8 cellular contexts compared by ENCODE assay signal in genomic region chr13:20127563-20128458, GRCh38. TPM values are rescaled to one million over a fixed set of nuclear protein-coding genes. Genes with fewer than 3 reads are reported as not detected.
DNase-seq lines count a peak whose midpoint lies in the region; ATAC-seq and TF ChIP-seq lines count a peak whose summit lies in the region.

No MANE protein-coding gene starts in this region.

- H3K18ac ChIP-seq in H9 (ENCODE audit: insufficient read length, low read depth, low read length), result no peak overlapping the region

- H3K23ac ChIP-seq in H9 (ENCODE audit: insufficient read length, low read depth, low read length), result no peak overlapping the region

- no peak overlapping the region for H2BK12ac ChIP-seq in H9 (ENCODE audit: insufficient read length, low read depth, low read length)

- no peak overlapping the region for H4K8ac ChIP-seq in H9 (replicated peaks; ENCODE audit: insufficient read length, low read depth, low read length)

- H3K4me1 Mint-ChIP-seq in H9, result peaks cover 0 to 2% of the 10 kb centered on the region in 2 experiments; a peak in 1 of 4 replicates
- H3K4me1 Mint-ChIP-seq in activated T-cell treated with anti-CD3 and anti-CD28 coated beads, Interleukin-2, amount 50 U/mL, for 24 hours (ENCODE audit: low read depth), result peaks cover 7% of the 10 kb centered on the region

- DNase-seq in GDM1 (lab: John Stamatoyannopoulos, UW) (peak; percentile 59), H9 (peak; percentile 67), NCI-H524 (lab: John Stamatoyannopoulos, UW) (peak; percentile 21 to 61), fibroblast of mammary gland (ENCODE audit: low read depth) (peak; percentile 40)
- peak; percentile 62 for DNase-seq in activated T-cell treated with anti-CD3 and anti-CD28 coated beads, Interleukin-2, amount 50 U/mL, for 24 hours

- no peak overlapping the region for H3K4ac ChIP-seq in H9 (ENCODE audit: low read depth, low read length)

- no peaks in the 10 kb centered on the region for H3K9me3 Mint-ChIP-seq in H9
- no peaks in the 10 kb centered on the region for H3K9me3 Mint-ChIP-seq in activated T-cell treated with anti-CD3 and anti-CD28 coated beads, Interleukin-2, amount 50 U/mL, for 24 hours

- peak overlapping the region; percentile 69; the same call in 1 of the 2 replicates for H3K14ac ChIP-seq in H9 (ENCODE audit: insufficient read depth, low read length)

- peak overlapping the region; percentile 61 to 76 for H3K4me3 Mint-ChIP-seq in H9
- peak overlapping the region; percentile 65 for H3K4me3 Mint-ChIP-seq in activated T-cell treated with anti-CD3 and anti-CD28 coated beads, Interleukin-2, amount 50 U/mL, for 24 hours

- H3K36me3 Mint-ChIP-seq in H9 (ENCODE audit: insufficient read depth in 1 of 3, low read depth in 3 of 3), result no peaks in the 10 kb centered on the region
- H3K36me3 Mint-ChIP-seq in activated T-cell treated with anti-CD3 and anti-CD28 coated beads, Interleukin-2, amount 50 U/mL, for 24 hours (ENCODE audit: low read depth), result no peaks in the 10 kb centered on the region

- WGBS in H9 (ENCODE audit: extremely low coverage, insufficient read length, low lambda C conversion rate), result no CpG with 5 or more reads among the region's 82 CpGs
- under 1% methylated on average over 82 of the region's 82 CpGs for WGBS in thymus

- no peaks in the 10 kb centered on the region for H4K20me1 ChIP-seq in H9 (ENCODE audit: control insufficient read depth, insufficient read depth, insufficient read length)

- H4K91ac ChIP-seq in H9 (ENCODE audit: insufficient read length, low read depth, low read length), result no peak overlapping the region

- no peak overlapping the region for H2BK20ac ChIP-seq in H9 (ENCODE audit: low read depth, low read length, poor library complexity, severe bottlenecking)

- no peak overlapping the region for H2AK5ac ChIP-seq in H9 (ENCODE audit: insufficient read length, low read length)

- peak; percentile 56; the same call in 2 of the 3 replicates for TF ChIP-seq CTCF in H9 (conservative IDR thresholded peaks at IDR 0.05)
- peak; percentile 26 for TF ChIP-seq CTCF in fibroblast of mammary gland (conservative IDR thresholded peaks at IDR 0.05; ENCODE audit: control insufficient read depth, insufficient read depth, low read depth, low read length)

- no peak overlapping the region for H4K5ac ChIP-seq in H9 (ENCODE audit: insufficient read length, low read depth, low read length)

- no peak overlapping the region for H3K27ac Mint-ChIP-seq in H9
- H3K27ac Mint-ChIP-seq in activated T-cell treated with anti-CD3 and anti-CD28 coated beads, Interleukin-2, amount 50 U/mL, for 24 hours, result no peak overlapping the region

- H3K9ac ChIP-seq in H9 (ENCODE audit: extremely low read depth, insufficient read length, low read length), result no peak overlapping the region
- H3K9ac ChIP-seq in mucosa of stomach (ENCODE audit: low read length), result peak overlapping the region; percentile 90

- H3K9me3 ChIP-seq in H9 (ENCODE audit: control insufficient read depth, low read depth, low read length) (no peaks in the 10 kb centered on the region), mucosa of stomach (ENCODE audit: control insufficient read depth, low read length) (no peaks in the 10 kb centered on the region), thymus (ENCODE audit: control insufficient read depth) (peaks cover 3% of the 10 kb centered on the region)

- no peaks in the 10 kb centered on the region for H3K79me2 ChIP-seq in H9 (ENCODE audit: insufficient read depth, low read length)

- peak overlapping the region; percentile 63 for H3K4me2 ChIP-seq in H9 (ENCODE audit: insufficient read depth, insufficient read length, low read length)

- no peaks in the 10 kb centered on the region for H3K4me1 ChIP-seq in H9 (ENCODE audit: insufficient read depth, low read length)
- peaks cover 4% of the 10 kb centered on the region for H3K4me1 ChIP-seq in mucosa of stomach (ENCODE audit: control insufficient read depth, insufficient read depth, low read length)
- H3K4me1 ChIP-seq in thymus (ENCODE audit: control insufficient read depth, insufficient read depth, low read length), result peaks cover 4% of the 10 kb centered on the region

- H3K56ac ChIP-seq in H9 (ENCODE audit: insufficient read length, low read depth, low read length), result no peak overlapping the region

- no peak overlapping the region for H2BK120ac ChIP-seq in H9 (ENCODE audit: low read depth, low read length, poor library complexity, severe bottlenecking)

- no peak overlapping the region for H2AFZ ChIP-seq in H9 (ENCODE audit: low read length)

- peaks cover 11% of the 10 kb centered on the region for H3K23me2 ChIP-seq in H9 (ENCODE audit: insufficient read length, low read depth, low read length, poor library complexity, severe bottlenecking)

- peak overlapping the region; percentile 49 for H3K4me3 ChIP-seq in fibroblast of mammary gland (ENCODE audit: control insufficient read depth, low read depth, low read length)
- H3K4me3 ChIP-seq in mucosa of stomach (ENCODE audit: low read length), result peak overlapping the region; percentile 43
- peak overlapping the region; percentile 43 for H3K4me3 ChIP-seq in thymus (ENCODE audit: low read length)

- H3K36me3 ChIP-seq in mucosa of stomach (ENCODE audit: control insufficient read depth, insufficient read depth, low read length), result no peaks in the 10 kb centered on the region
- no peaks in the 10 kb centered on the region for H3K36me3 ChIP-seq in thymus (ENCODE audit: control insufficient read depth, insufficient read depth)

- no peak overlapping the region for H3T11ph ChIP-seq in H9 (ENCODE audit: low read length)

- H2BK5ac ChIP-seq in H9 (ENCODE audit: insufficient read length, low read length), result no peak overlapping the region

- peaks cover 6% of the 10 kb centered on the region; the same call in 1 of the 2 replicates for H3K27me3 ChIP-seq in H9 (ENCODE audit: insufficient read depth, low read length)
- peaks cover 13% of the 10 kb centered on the region for H3K27me3 ChIP-seq in mucosa of stomach (ENCODE audit: control insufficient read depth, insufficient read depth, low read length)
- peaks cover 30% of the 10 kb centered on the region for H3K27me3 ChIP-seq in thymus (ENCODE audit: control insufficient read depth, insufficient read depth)

- H3K27ac ChIP-seq in H9 (ENCODE audit: insufficient read length, low read depth, low read length), result no peak overlapping the region
- no peak overlapping the region for H3K27ac ChIP-seq in thymus (ENCODE audit: low read depth)

- no peak for ATAC-seq in GM18870 (IDR thresholded peaks at IDR 0.05; ENCODE audit: unreplicated experiment)

- H3K79me1 ChIP-seq in H9 (ENCODE audit: insufficient read depth, low read depth, low read length, poor library complexity, severe bottlenecking), result no peaks in the 10 kb centered on the region

- no peak overlapping the region for H2BK15ac ChIP-seq in H9 (ENCODE audit: low read depth, low read length)

- peaks cover 32% of the 10 kb centered on the region for H3K27me3 Mint-ChIP-seq in H9 (ENCODE audit: low read depth)
- peaks cover 35% of the 10 kb centered on the region for H3K27me3 Mint-ChIP-seq in activated T-cell treated with anti-CD3 and anti-CD28 coated beads, Interleukin-2, amount 50 U/mL, for 24 hours

RNA-seq across cellular contexts. Expression of gene GJA3, which starts 33.0 kb away (rescaled TPM):
- total RNA-seq in H9 (2021), result 0.83 and 0.92 TPM in 2 replicates
- polyA plus RNA-seq in thymus, result 0.14 TPM
